ENCODE assay signal across 10 cellular contexts in genomic region chr15:89731275-89731674, GRCh38. TPM values are rescaled to one million over a fixed set of nuclear protein-coding genes. Genes with fewer than 3 reads are reported as not detected.
"Had no signal": no experiment of that assay in that cellular context is flagged by ENCODE, and none has a peak within 500 bp of the region (broad histone marks: within the 10 kb centered on the region; RNA-seq: fewer than 3 reads in every experiment).

No MANE protein-coding gene starts in this region.

- H3K27ac ChIP-seq: HL-60 had no signal

- ATAC-seq: GM23338, HCT116, HepG2 had no signal

- DNase-seq: H9, HFFc6, KBM-7 had no signal

- H3K4me2 ChIP-seq: GM23338 had no signal

- H2AFZ ChIP-seq: GM23338 had no signal

- H3K4me3 ChIP-seq: GM23338 had no signal

RNA-seq across cellular contexts. Expression of gene MESP1, which starts 19.8 kb away (rescaled TPM):
- total RNA-seq: H9, HepG2 had no signal
- polyA plus RNA-seq: HepG2 had no signal

RNA-seq across cellular contexts. Expression of gene WDR93, which starts 40.7 kb away (rescaled TPM):
- total RNA-seq: H1, H9, HepG2, HT1080 had no signal
- polyA plus RNA-seq: GM23338, IgD-negative memory B cell had no signal

RNA-seq across cellular contexts. Expression of gene MESP2, which starts 44.9 kb away (rescaled TPM):
- total RNA-seq: HepG2, HT1080 had no signal
- polyA plus RNA-seq: HepG2, IgD-negative memory B cell had no signal

RNA-seq across cellular contexts. Expression of gene PLIN1, which starts 52.1 kb away (rescaled TPM):
- total RNA-seq: H1, HFFc6, HT1080 had no signal
- polyA plus RNA-seq: IgD-negative memory B cell had no signal
